Comparison of ENCODE assay signal across 13 cellular contexts in genomic region chr22:48045369-48045768, GRCh38.
A peak's percentile ranks its signal among the peaks of the same experiment; 100 is the strongest.
DNase-seq lines count a peak whose midpoint lies in the region; ATAC-seq and TF ChIP-seq lines count a peak whose summit lies in the region.
"Had no signal": no experiment of that assay in that cellular context is flagged by ENCODE, and none has a peak within 500 bp of the region (broad histone marks: within the 10 kb centered on the region; RNA-seq: fewer than 3 reads in every experiment).

No MANE protein-coding gene starts in this region.

- no peaks in the 10 kb centered on the region for H3K4me1 Mint-ChIP-seq in progenitor cell of endocrine pancreas (ENCODE audit: low read depth)
- H3K4me1 Mint-ChIP-seq: CD4-positive, CD25-positive, alpha-beta regulatory T cell had no signal

- no peak overlapping the region for H2AFZ ChIP-seq in neuronal stem cell (ENCODE audit: low read length)

- H3K23ac ChIP-seq in neuronal stem cell (ENCODE audit: low read depth, low read length, poor library complexity), result no peak overlapping the region

- no peak overlapping the region for H4K8ac ChIP-seq in neuronal stem cell (ENCODE audit: low read depth, low read length)

- no CpG with 5 or more reads among the region's 4 CpGs for WGBS in neuronal stem cell (ENCODE audit: extremely low coverage in 2 of 2, insufficient read length in 2 of 2, insufficient replicate concordance in 1 of 2), 2 donors

- H2AK5ac ChIP-seq in neuronal stem cell (ENCODE audit: low read depth, low read length), result no peak overlapping the region

- no peak overlapping the region for H2BK120ac ChIP-seq in neuronal stem cell (ENCODE audit: low read depth, low read length)

- no peak overlapping the region for H2BK12ac ChIP-seq in neuronal stem cell (ENCODE audit: low read length)

- H3K4me3 Mint-ChIP-seq in progenitor cell of endocrine pancreas (ENCODE audit: low read depth), result no peak overlapping the region
- H3K4me3 Mint-ChIP-seq: CD4-positive, CD25-positive, alpha-beta regulatory T cell had no signal

- H3K4me1 ChIP-seq in mucosa of descending colon (ENCODE audit: low read depth), result no peaks in the 10 kb centered on the region
- H3K4me1 ChIP-seq in neuronal stem cell (ENCODE audit: control insufficient read depth in 2 of 2, insufficient read depth in 1 of 2, low read depth in 1 of 2, low read length in 2 of 2), result no peaks in the 10 kb centered on the region
- H3K4me1 ChIP-seq: uterus had no signal

- H3K4me3 ChIP-seq in mucosa of descending colon, result no peak overlapping the region
- no peak overlapping the region for H3K4me3 ChIP-seq in neuronal stem cell (ENCODE audit: low read length in 2 of 2)
- H3K4me3 ChIP-seq: lung, uterus had no signal

- no peak overlapping the region for H3K27ac Mint-ChIP-seq in progenitor cell of endocrine pancreas
- H3K27ac Mint-ChIP-seq: CD4-positive, CD25-positive, alpha-beta regulatory T cell had no signal

- no peak overlapping the region for H2BK5ac ChIP-seq in neuronal stem cell (ENCODE audit: low read length)

- no peaks in the 10 kb centered on the region for H3K36me3 ChIP-seq in mucosa of descending colon (ENCODE audit: low read depth)
- no peaks in the 10 kb centered on the region for H3K36me3 ChIP-seq in neuronal stem cell (replicated peaks in 1 of 2; ENCODE audit: control insufficient read depth in 2 of 2, insufficient read depth in 2 of 2, low read length in 2 of 2)
- H3K36me3 ChIP-seq: uterus had no signal

- H3K4me2 ChIP-seq in neuronal stem cell (ENCODE audit: insufficient read depth, low read length, poor library complexity, severe bottlenecking), result no peak overlapping the region

- no peak overlapping the region for H3K9ac ChIP-seq in neuronal stem cell (ENCODE audit: low read depth, low read length, poor library complexity)

- H3K18ac ChIP-seq in neuronal stem cell (ENCODE audit: low read length), result no peak overlapping the region

- H3K9me3 ChIP-seq in mucosa of descending colon (no peaks in the 10 kb centered on the region), neuronal stem cell (replicated peaks in 1 of 2; ENCODE audit: control insufficient read depth in 2 of 2, insufficient read depth in 1 of 2, low read depth in 1 of 2, low read length in 2 of 2) (peaks cover 0 to 2% of the 10 kb centered on the region in 2 donors)
- H3K9me3 ChIP-seq: uterus had no signal

- H3K27me3 ChIP-seq in neuronal stem cell (ENCODE audit: control insufficient read depth in 3 of 3, insufficient read depth in 3 of 3, low read depth in 1 of 3, low read length in 3 of 3), result peaks cover 0 to 2% (median 0%) of the 10 kb centered on the region in 3 experiments
- H3K27me3 ChIP-seq: uterus had no signal

- intact Hi-C loops in mucosa of descending colon (cut with DNase I, micrococcal nuclease), result no loop called here

- no peak for TF ChIP-seq CTCF in mucosa of descending colon (IDR thresholded peaks at IDR 0.05)
- no peak for TF ChIP-seq CTCF in progenitor cell of endocrine pancreas (IDR thresholded peaks at IDR 0.05; ENCODE audit: unreplicated experiment)

- no peaks in the 10 kb centered on the region for H3K9me3 Mint-ChIP-seq in progenitor cell of endocrine pancreas (ENCODE audit: low read depth)

- no peak overlapping the region for H3K4ac ChIP-seq in neuronal stem cell (ENCODE audit: low read length)

- no peak overlapping the region for H2BK15ac ChIP-seq in neuronal stem cell (ENCODE audit: low read length)

- no peak overlapping the region for H4K91ac ChIP-seq in neuronal stem cell (ENCODE audit: low read depth, low read length, poor library complexity)

- peak; percentile 96 for ATAC-seq in GM18511 (IDR thresholded peaks at IDR 0.05; ENCODE audit: unreplicated experiment)
- peak; percentile 88 for ATAC-seq in GM21515 (IDR thresholded peaks at IDR 0.05; ENCODE audit: unreplicated experiment)
- ATAC-seq in HG03135 (IDR thresholded peaks at IDR 0.05; ENCODE audit: unreplicated experiment), result peak; percentile 69
- ATAC-seq in mucosa of descending colon, result peak; percentile 24

- no peak overlapping the region for H3K14ac ChIP-seq in neuronal stem cell (ENCODE audit: low read length)

- peaks cover 9% of the 10 kb centered on the region for H3K27me3 Mint-ChIP-seq in progenitor cell of endocrine pancreas

- no peak overlapping the region for H3K27ac ChIP-seq in neuronal stem cell (replicated peaks; ENCODE audit: low read length)
- H3K27ac ChIP-seq: uterus had no signal

- no peaks in the 10 kb centered on the region for H3K36me3 Mint-ChIP-seq in progenitor cell of endocrine pancreas (ENCODE audit: insufficient read depth)
- H3K36me3 Mint-ChIP-seq: CD4-positive, CD25-positive, alpha-beta regulatory T cell had no signal

- H3K79me1 ChIP-seq in neuronal stem cell (ENCODE audit: low read depth, low read length), result no peaks in the 10 kb centered on the region

- peak in 1 of 3 donors; percentile 14 for DNase-seq in mucosa of descending colon
- DNase-seq in progenitor cell of endocrine pancreas (ENCODE audit: low spot score, unreplicated experiment), result no peak
- DNase-seq in globus pallidus (ENCODE audit: low spot score), result no peak
- DNase-seq in neuronal stem cell (ENCODE audit: low spot score), result no peak
- DNase-seq in CD1c-positive myeloid dendritic cell (ENCODE audit: extremely low spot score), result no peak
- DNase-seq: activated CD8-positive, alpha-beta memory T cell treated with anti-CD3 and anti-CD28 coated beads for 24 hours; CD4-positive, CD25-positive, alpha-beta regulatory T cell; NCI-H1092 treated with DMSO at 0.1 percent for 48 hours; uterus had no signal

Comparison
In these comparisons a context has a peak if more than half of its experiments do, and no peak if none do; other contexts are left out.
1. ATAC-seq: peak in every context shown above with its lines; median percentile 96 in GM18511; 88 in GM21515; 69 in HG03135; 24 in mucosa of descending colon.